11 cellular contexts compared by ENCODE assay signal in genomic region chr1:198903203-198903602, GRCh38.
DNase-seq lines count a peak whose midpoint lies in the region; TF ChIP-seq lines count a peak whose summit lies in the region.
"Had no signal": no experiment of that assay in that cellular context is flagged by ENCODE, and none has a peak within 500 bp of the region (broad histone marks: within the 10 kb centered on the region; RNA-seq: fewer than 3 reads in every experiment).

No MANE protein-coding gene starts in this region.

- H3K4me2 ChIP-seq in MM.1S (ENCODE audit: low read depth, low read length): peak overlapping the region; percentile 4

- H3K4me1 Mint-ChIP-seq in chondrocyte (ENCODE audit: low read depth) (peaks cover 65% of the 10 kb centered on the region), mesothelial cell of epicardium (peaks cover 38% of the 10 kb centered on the region)

- peak; percentile 39 for DNase-seq in BE2C
- peak; percentile 39 for DNase-seq in MM.1S
- no peak for DNase-seq in chondrocyte (ENCODE audit: low spot score)
- DNase-seq in mesothelial cell of epicardium (ENCODE audit: low spot score in 2 of 2, unreplicated experiment in 2 of 2): no peak
- no peak for DNase-seq in cerebellar cortex (ENCODE audit: low spot score)
- no peak for DNase-seq in erythroblast (lab: John Stamatoyannopoulos, UW)
- DNase-seq in effector memory CD4-positive, alpha-beta T cell: no peak
- no peak for DNase-seq in stimulated activated CD4-positive, alpha-beta T cell treated with anti-CD3 and anti-CD28 coated beads, Interleukin-15, amount 100 ng/mL, for 24 hours
- DNase-seq: activated CD8-positive, alpha-beta memory T cell treated with anti-CD3 and anti-CD28 coated beads, Interleukin-2, amount 10 ng/mL, durations not matched to agents 7 days and 5 days; cortex of kidney; tibial artery had no signal

- H3K9me3 Mint-ChIP-seq in chondrocyte (ENCODE audit: low read depth) (no peaks in the 10 kb centered on the region), mesothelial cell of epicardium (no peaks in the 10 kb centered on the region)

- peak overlapping the region; percentile 96 for H3K27ac Mint-ChIP-seq in chondrocyte (ENCODE audit: unreplicated experiment)
- peak overlapping the region; percentile 88 for H3K27ac Mint-ChIP-seq in mesothelial cell of epicardium
- H3K27ac Mint-ChIP-seq: activated CD8-positive, alpha-beta memory T cell treated with anti-CD3 and anti-CD28 coated beads, Interleukin-2, amount 10 ng/mL, durations not matched to agents 7 days and 5 days had no signal

- H3F3A ChIP-seq in MM.1S (ENCODE audit: insufficient read depth, low read length): no peaks in the 10 kb centered on the region

- no peaks in the 10 kb centered on the region for H4K20me1 ChIP-seq in MM.1S (ENCODE audit: insufficient read depth, low read length)

- no peaks in the 10 kb centered on the region for H3K9me3 ChIP-seq in BE2C
- no peaks in the 10 kb centered on the region for H3K9me3 ChIP-seq in MM.1S (replicated peaks; ENCODE audit: insufficient read depth, low read length)
- no peaks in the 10 kb centered on the region for H3K9me3 ChIP-seq in effector memory CD4-positive, alpha-beta T cell (ENCODE audit: control insufficient read depth, low read length)
- H3K9me3 ChIP-seq: tibial artery had no signal

- H3K36me3 ChIP-seq in BE2C: peaks cover 9% of the 10 kb centered on the region
- H3K36me3 ChIP-seq in MM.1S (replicated peaks; ENCODE audit: insufficient read depth, low read length): no peaks in the 10 kb centered on the region
- H3K36me3 ChIP-seq in effector memory CD4-positive, alpha-beta T cell (ENCODE audit: control insufficient read depth, insufficient read depth, low read length): no peaks in the 10 kb centered on the region
- H3K36me3 ChIP-seq: tibial artery had no signal

- H3K4me3 Mint-ChIP-seq in chondrocyte (ENCODE audit: unreplicated experiment): no peak overlapping the region
- H3K4me3 Mint-ChIP-seq in mesothelial cell of epicardium: peak overlapping the region; percentile 44
- H3K4me3 Mint-ChIP-seq: activated CD8-positive, alpha-beta memory T cell treated with anti-CD3 and anti-CD28 coated beads, Interleukin-2, amount 10 ng/mL, durations not matched to agents 7 days and 5 days had no signal

- no peaks in the 10 kb centered on the region for H3K79me2 ChIP-seq in MM.1S (ENCODE audit: low read length)

- H3K4me1 ChIP-seq in BE2C: peaks cover 17% of the 10 kb centered on the region
- H3K4me1 ChIP-seq in MM.1S (ENCODE audit: low read length): peaks cover 8% of the 10 kb centered on the region
- H3K4me1 ChIP-seq in effector memory CD4-positive, alpha-beta T cell (ENCODE audit: control insufficient read depth, insufficient read depth, low read length, poor library complexity, severe bottlenecking): no peaks in the 10 kb centered on the region

- H3K9me2 ChIP-seq in MM.1S (replicated peaks; ENCODE audit: insufficient read depth, low read length): no peaks in the 10 kb centered on the region

- H3K27ac ChIP-seq in MM.1S (ENCODE audit: low read length): no peak overlapping the region
- no peak overlapping the region for H3K27ac ChIP-seq in effector memory CD4-positive, alpha-beta T cell (ENCODE audit: insufficient read depth, low read length, poor library complexity, severe bottlenecking)
- H3K27ac ChIP-seq: tibial artery had no signal

- H3K27me3 Mint-ChIP-seq in chondrocyte (ENCODE audit: low read depth) (no peaks in the 10 kb centered on the region), mesothelial cell of epicardium (ENCODE audit: low read depth) (no peaks in the 10 kb centered on the region)
- H3K27me3 Mint-ChIP-seq: activated CD8-positive, alpha-beta memory T cell treated with anti-CD3 and anti-CD28 coated beads, Interleukin-2, amount 10 ng/mL, durations not matched to agents 7 days and 5 days had no signal

- H3K4me3 ChIP-seq in BE2C (ENCODE audit: low read depth, low read length): no peak overlapping the region; the same call in 1 of the 2 replicates
- H3K4me3 ChIP-seq in MM.1S (ENCODE audit: low read length): no peak overlapping the region
- no peak overlapping the region for H3K4me3 ChIP-seq in effector memory CD4-positive, alpha-beta T cell (ENCODE audit: insufficient read depth, low read depth, low read length, poor library complexity, severe bottlenecking)
- H3K4me3 ChIP-seq: tibial artery had no signal

- TF ChIP-seq CTCF in BE2C (IDR thresholded peaks at IDR 0.05; ENCODE audit: low read depth, low read length) (no peak), MM.1S (IDR thresholded peaks at IDR 0.05; ENCODE audit: low read length) (no peak), chondrocyte (IDR thresholded peaks at IDR 0.05) (no peak), mesothelial cell of epicardium (IDR thresholded peaks at IDR 0.05; ENCODE audit: unreplicated experiment) (no peak)

- H3K36me3 Mint-ChIP-seq in chondrocyte (ENCODE audit: low read depth) (peaks cover 27% of the 10 kb centered on the region), mesothelial cell of epicardium (peaks cover 18% of the 10 kb centered on the region)

- H3K27me3 ChIP-seq in BE2C (no peaks in the 10 kb centered on the region), MM.1S (replicated peaks; ENCODE audit: insufficient read depth, low read length) (no peaks in the 10 kb centered on the region)
- no peaks in the 10 kb centered on the region for H3K27me3 ChIP-seq in effector memory CD4-positive, alpha-beta T cell (replicated peaks; ENCODE audit: control insufficient read depth, insufficient read depth, low read length, poor library complexity, severe bottlenecking)
- H3K27me3 ChIP-seq: tibial artery had no signal

- no peak overlapping the region for H3K9ac ChIP-seq in MM.1S (ENCODE audit: low read length)

- no peak overlapping the region for H2AFZ ChIP-seq in MM.1S (ENCODE audit: low read length)

- no peak for TF ChIP-seq POLR2A in erythroblast (IDR thresholded peaks at IDR 0.05; ENCODE audit: low read length)

Comparison
In these comparisons a context has a peak if more than half of its experiments do, and no peak if none do; other contexts are left out.
1. DNase-seq: peak in BE2C (single experiment) and MM.1S (single experiment); none in chondrocyte (single experiment), mesothelial cell of epicardium (0 of 2), cerebellar cortex (single experiment), erythroblast (0 of 2), effector memory CD4-positive, alpha-beta T cell (0 of 3) and stimulated activated CD4-positive, alpha-beta T cell treated with anti-CD3 and anti-CD28 coated beads, Interleukin-15, amount 100 ng/mL, for 24 hours (single experiment).